In the genomic region with DNA sequence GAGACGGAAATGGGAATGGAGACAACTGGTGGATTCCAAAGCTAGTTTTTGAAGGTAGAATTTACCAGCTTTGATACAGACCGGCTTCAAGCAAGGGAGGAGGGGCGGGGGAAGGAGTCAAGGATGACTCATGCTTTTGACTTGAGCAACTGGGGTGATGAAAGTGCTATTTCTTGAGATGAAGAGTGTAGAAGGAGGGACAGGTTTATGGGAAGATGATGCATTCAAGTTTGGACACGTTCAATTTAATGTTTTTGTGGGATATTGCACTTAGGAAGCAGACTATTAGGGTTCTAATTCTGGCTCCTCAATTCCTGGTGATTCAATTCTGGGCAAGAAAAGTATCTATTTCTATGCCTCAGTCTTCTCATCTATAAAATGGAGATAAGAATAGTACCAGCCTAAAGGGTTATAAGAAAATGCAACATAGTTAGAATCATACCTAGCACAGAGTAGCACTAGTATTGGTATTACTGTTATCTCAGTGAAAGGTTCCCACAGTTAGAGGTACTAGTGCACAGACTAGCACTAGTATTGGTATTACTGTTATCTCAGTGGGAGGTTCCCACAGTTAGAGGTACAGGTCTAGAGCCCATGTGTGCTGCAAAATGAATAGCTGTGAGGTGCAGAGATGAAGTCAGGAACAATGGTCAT, we compare ENCODE assay signal across 8 cellular contexts. TPM values are rescaled to one million over a fixed set of nuclear protein-coding genes. Genes with fewer than 3 reads are reported as not detected.
A peak's percentile ranks its signal among the peaks of the same experiment; 100 is the strongest.
DNase-seq lines count a peak whose midpoint lies in the region; ATAC-seq and TF ChIP-seq lines count a peak whose summit lies in the region.

No MANE protein-coding gene starts in this region.

- TF ChIP-seq CTCF in CD14-positive monocyte (IDR thresholded peaks at IDR 0.05), result no peak
- TF ChIP-seq CTCF in GM20000 (IDR thresholded peaks at IDR 0.05; ENCODE audit: extremely low read depth, missing control alignments), result no peak
- TF ChIP-seq CTCF in smooth muscle cell (IDR thresholded peaks at IDR 0.05; ENCODE audit: borderline replicate concordance, insufficient read depth, poor library complexity, severe bottlenecking), result no peak

- ATAC-seq in HG03469 (IDR thresholded peaks at IDR 0.05; ENCODE audit: unreplicated experiment), result peak; percentile 94

- H3K4me3 ChIP-seq in smooth muscle cell, result no peak overlapping the region

- WGBS in smooth muscle cell (ENCODE audit: low lambda C conversion rate), result 3% methylated on average over 4 of the region's 4 CpGs

- H3K36me3 Mint-ChIP-seq in CD14-positive monocyte, result peaks cover 4 to 12% of the 10 kb centered on the region in 2 donors

- H3K27me3 ChIP-seq in smooth muscle cell (ENCODE audit: low read depth), result no peaks in the 10 kb centered on the region

- no peak overlapping the region for H2AFZ ChIP-seq in smooth muscle cell (ENCODE audit: low read depth)

- peaks cover 7% of the 10 kb centered on the region for H3F3A ChIP-seq in smooth muscle cell (ENCODE audit: low read depth)

- peak overlapping the region; percentile 32 for H3K27ac ChIP-seq in smooth muscle cell (ENCODE audit: low read depth)

- H3K36me3 ChIP-seq in smooth muscle cell (ENCODE audit: low read depth), result no peaks in the 10 kb centered on the region

- no peak overlapping the region for H3K9ac ChIP-seq in smooth muscle cell (ENCODE audit: low read depth)

- peak; percentile 82 for DNase-seq in CD14-positive monocyte (ENCODE audit: low spot score)
- peak; percentile 63 for DNase-seq in GM20000 (ENCODE audit: low spot score)
- peak; percentile 13 for DNase-seq in activated CD4-positive, alpha-beta T cell treated with anti-CD3 and anti-CD28 coated beads, Interleukin-2, amount 50 U/mL, for 1 hour
- peak; percentile 68 for DNase-seq in fibroblast of gingiva (ENCODE audit: low read depth)
- no peak for DNase-seq in smooth muscle cell (lab: John Stamatoyannopoulos, UW; ENCODE audit: unreplicated experiment)
- DNase-seq in central memory CD4-positive, alpha-beta T cell, result no peak
- DNase-seq in NCI-H2227 treated with DMSO at 0.1 percent for 48 hours (lab: John Stamatoyannopoulos, UW), result no peak

- no peaks in the 10 kb centered on the region for H4K20me1 ChIP-seq in smooth muscle cell (ENCODE audit: low read depth)

- H3K9me3 Mint-ChIP-seq in CD14-positive monocyte, result peaks cover 0 to 7% (median 4%) of the 10 kb centered on the region in 7 donors

- intact Hi-C loops in CD14-positive monocyte (cut with micrococcal nuclease), result no loop called here

- H3K4me2 ChIP-seq in smooth muscle cell, result peak overlapping the region; percentile 47

- peaks cover 28% of the 10 kb centered on the region for H3K4me1 Mint-ChIP-seq in CD14-positive monocyte

- H3K27me3 Mint-ChIP-seq in CD14-positive monocyte (ENCODE audit: low read depth in 3 of 3), result peaks cover 21 to 25% (median 25%) of the 10 kb centered on the region in 3 donors

- no peaks in the 10 kb centered on the region for H3K79me2 ChIP-seq in smooth muscle cell (ENCODE audit: low read depth)

- peaks cover 5% of the 10 kb centered on the region for H3K4me1 ChIP-seq in smooth muscle cell (ENCODE audit: low read depth)

- H3K4me3 Mint-ChIP-seq in CD14-positive monocyte, result peak overlapping the region; percentile 53 to 55

- peak overlapping the region; percentile 28 to 92 (median 82) for H3K27ac Mint-ChIP-seq in CD14-positive monocyte

- H3K9me3 ChIP-seq in smooth muscle cell (replicated peaks; ENCODE audit: low read depth), result no peaks in the 10 kb centered on the region

RNA-seq across cellular contexts. Expression of gene NIPAL4, which starts 4.6 kb away (rescaled TPM):
- polyA plus RNA-seq in CD14-positive monocyte (under 1 TPM in 1 of 2 donors, not detected in 1; 0.04 TPM), smooth muscle cell (0.37 and 2.7 TPM in 2 replicates)
- 3.5 and 6.9 TPM in 2 replicates for total RNA-seq in smooth muscle cell

Comparison
In these comparisons a context has a peak if more than half of its experiments do, and no peak if none do; other contexts are left out.
1. DNase-seq: peak in CD14-positive monocyte (single experiment), GM20000 (single experiment), activated CD4-positive, alpha-beta T cell treated with anti-CD3 and anti-CD28 coated beads, Interleukin-2, amount 50 U/mL, for 1 hour (single experiment) and fibroblast of gingiva (single experiment); none in smooth muscle cell (single experiment), central memory CD4-positive, alpha-beta T cell (single experiment) and NCI-H2227 treated with DMSO at 0.1 percent for 48 hours (single experiment).